In the genomic region with DNA sequence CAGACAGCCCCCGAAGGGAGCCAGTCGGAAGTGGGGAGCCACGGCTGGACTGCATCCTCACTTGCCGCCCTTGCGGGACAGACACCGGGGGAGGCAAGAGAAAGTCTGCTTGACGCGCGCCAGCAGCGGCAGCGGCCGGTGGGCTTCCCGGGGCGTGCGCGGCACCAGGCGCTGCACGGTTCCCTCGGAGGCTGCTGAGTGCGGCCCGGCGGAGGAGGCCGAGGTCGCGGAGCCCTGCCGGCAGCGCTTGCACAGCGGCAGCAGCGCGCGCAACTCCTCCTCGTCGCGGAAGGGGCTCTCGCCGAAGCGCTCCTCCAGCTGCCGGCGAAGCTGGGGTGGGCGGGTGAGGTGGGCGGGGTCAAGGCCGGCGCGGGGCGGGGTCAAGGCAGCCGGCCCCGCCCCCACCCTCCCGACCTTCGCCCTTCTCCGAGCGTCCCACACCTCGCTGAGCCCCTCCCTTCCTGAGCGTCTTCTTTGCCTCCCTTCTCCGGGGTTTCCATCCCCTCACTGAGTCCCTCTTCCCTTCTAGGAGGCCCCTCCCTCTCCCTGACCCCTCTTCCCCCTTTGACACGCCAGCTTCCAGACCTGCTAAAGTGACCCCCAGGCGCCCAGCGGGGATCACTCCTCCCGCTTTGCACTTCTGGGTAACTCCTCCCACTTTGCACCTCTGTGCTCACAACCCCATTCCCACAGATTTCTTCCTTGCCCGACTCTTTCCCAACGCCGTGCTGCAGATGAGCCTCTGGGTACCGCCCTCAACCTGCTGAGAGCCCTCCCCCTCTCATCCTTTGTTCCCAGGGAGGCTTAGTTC, we compare ENCODE assay signal across 8 cellular contexts. TPM values are rescaled to one million over a fixed set of nuclear protein-coding genes. Genes with fewer than 3 reads are reported as not detected.
DNase-seq lines count a peak whose midpoint lies in the region; ATAC-seq and TF ChIP-seq lines count a peak whose summit lies in the region.

No MANE protein-coding gene starts in this region.

- no peaks in the 10 kb centered on the region for H3K79me2 ChIP-seq in H9 (ENCODE audit: insufficient read depth, low read length)

- H2BK20ac ChIP-seq in H9 (ENCODE audit: low read depth, low read length, poor library complexity, severe bottlenecking), result no peak overlapping the region

- intact Hi-C loops in CD14-positive monocyte (cut with micrococcal nuclease), result no loop called here
- intact Hi-C loops in activated CD4-positive, alpha-beta T cell treated with anti-CD3 and anti-CD28 coated beads, Interleukin-2, amount 10 ng/mL, durations not matched to agents 24 days and 14 days (cut with micrococcal nuclease), result no loop called here

- peak overlapping the region in 2 of 7 donors; percentile 34 to 70 for H3K27ac Mint-ChIP-seq in CD14-positive monocyte
- H3K27ac Mint-ChIP-seq in H9, result peak overlapping the region; percentile 13 to 93 (median 85); a peak in 6 of 7 replicates
- no peak overlapping the region for H3K27ac Mint-ChIP-seq in activated CD4-positive, alpha-beta T cell treated with anti-CD3 and anti-CD28 coated beads, Interleukin-2, amount 10 ng/mL, durations not matched to agents 24 days and 14 days

- no peak overlapping the region for H4K8ac ChIP-seq in H9 (replicated peaks; ENCODE audit: insufficient read length, low read depth, low read length)

- no peaks in the 10 kb centered on the region for H3K9me3 ChIP-seq in H9 (ENCODE audit: control insufficient read depth, low read depth, low read length)

- no peak overlapping the region for H2BK120ac ChIP-seq in H9 (ENCODE audit: low read depth, low read length, poor library complexity, severe bottlenecking)

- no peaks in the 10 kb centered on the region for H3K27me3 ChIP-seq in H9 (ENCODE audit: insufficient read depth, low read length)

- no peak for ATAC-seq in GM21528 (IDR thresholded peaks at IDR 0.05; ENCODE audit: low FRiP score, unreplicated experiment)

- TF ChIP-seq CTCF in CD14-positive monocyte (IDR thresholded peaks at IDR 0.05), result no peak
- TF ChIP-seq CTCF in H9 (conservative IDR thresholded peaks at IDR 0.05), result no peak

- DNase-seq in CD14-positive monocyte (ENCODE audit: low spot score), result peak; percentile 44
- DNase-seq in H9, result peak; percentile 93
- DNase-seq in NCI-H2227 (lab: John Stamatoyannopoulos, UW; ENCODE audit: unreplicated experiment), result peak; percentile 92
- DNase-seq in activated CD4-positive, alpha-beta T cell treated with anti-CD3 and anti-CD28 coated beads, Interleukin-2, amount 10 ng/mL, durations not matched to agents 24 days and 14 days, result peak; percentile 89
- DNase-seq in dermis blood vessel endothelial cell, result peak; percentile 72
- peak; percentile 16 for DNase-seq in medulla oblongata (ENCODE audit: extremely low spot score)
- DNase-seq in stimulated activated CD8-positive, alpha-beta memory T cell treated with anti-CD3 and anti-CD28 coated beads, Interleukin-12 subunit alpha, Interleukin-12 subunit beta, amount 100 ng/mL, for 4 hours (ENCODE audit: low read depth), result peak; percentile 50

- no peak overlapping the region for H4K91ac ChIP-seq in H9 (ENCODE audit: insufficient read length, low read depth, low read length)

- peak overlapping the region; percentile 15; the same call in 1 of the 2 replicates for H3K14ac ChIP-seq in H9 (ENCODE audit: insufficient read depth, low read length)

- no peak overlapping the region for H2BK5ac ChIP-seq in H9 (ENCODE audit: insufficient read length, low read length)

- no peak overlapping the region for H3K23ac ChIP-seq in H9 (ENCODE audit: insufficient read length, low read depth, low read length)

- peak overlapping the region; percentile 66 for H3K4me2 ChIP-seq in H9 (ENCODE audit: insufficient read depth, insufficient read length, low read length)

- H3K18ac ChIP-seq in H9 (ENCODE audit: insufficient read length, low read depth, low read length), result peak overlapping the region; percentile 6

- H3K9me3 Mint-ChIP-seq in CD14-positive monocyte, result peaks cover 0 to 9% (median 0%) of the 10 kb centered on the region in 7 donors
- no peaks in the 10 kb centered on the region for H3K9me3 Mint-ChIP-seq in H9
- no peaks in the 10 kb centered on the region for H3K9me3 Mint-ChIP-seq in activated CD4-positive, alpha-beta T cell treated with anti-CD3 and anti-CD28 coated beads, Interleukin-2, amount 10 ng/mL, durations not matched to agents 24 days and 14 days

- no peak overlapping the region for H2BK12ac ChIP-seq in H9 (ENCODE audit: insufficient read length, low read depth, low read length)

- no peaks in the 10 kb centered on the region for H3K79me1 ChIP-seq in H9 (ENCODE audit: insufficient read depth, low read depth, low read length, poor library complexity, severe bottlenecking)

- no peak overlapping the region for H3K9ac ChIP-seq in H9 (ENCODE audit: extremely low read depth, insufficient read length, low read length)

- no peak overlapping the region for H3K56ac ChIP-seq in H9 (ENCODE audit: insufficient read length, low read depth, low read length)

- H3K4me1 Mint-ChIP-seq in CD14-positive monocyte (peaks cover 16% of the 10 kb centered on the region), H9 (peaks cover 30 to 33% of the 10 kb centered on the region in 2 experiments)
- H3K4me1 Mint-ChIP-seq in activated CD4-positive, alpha-beta T cell treated with anti-CD3 and anti-CD28 coated beads, Interleukin-2, amount 10 ng/mL, durations not matched to agents 24 days and 14 days, result peaks cover 11% of the 10 kb centered on the region

- no peak overlapping the region for H2AFZ ChIP-seq in H9 (ENCODE audit: low read length)

- no peak overlapping the region for H2BK15ac ChIP-seq in H9 (ENCODE audit: low read depth, low read length)

- H3K4me3 Mint-ChIP-seq in CD14-positive monocyte (peak overlapping the region; percentile 60 to 83), H9 (peak overlapping the region; percentile 84 to 85)
- H3K4me3 Mint-ChIP-seq in activated CD4-positive, alpha-beta T cell treated with anti-CD3 and anti-CD28 coated beads, Interleukin-2, amount 10 ng/mL, durations not matched to agents 24 days and 14 days, result peak overlapping the region; percentile 60

- peaks cover 3% of the 10 kb centered on the region; the same call in 1 of the 2 replicates for H3K4me1 ChIP-seq in H9 (ENCODE audit: insufficient read depth, low read length)

- no peak overlapping the region for H2AK5ac ChIP-seq in H9 (ENCODE audit: insufficient read length, low read length)

- H4K20me1 ChIP-seq in H9 (ENCODE audit: control insufficient read depth, insufficient read depth, insufficient read length), result no peaks in the 10 kb centered on the region

- H4K5ac ChIP-seq in H9 (ENCODE audit: insufficient read length, low read depth, low read length), result no peak overlapping the region

- H3K4ac ChIP-seq in H9 (ENCODE audit: low read depth, low read length), result no peak overlapping the region

- no peak overlapping the region for H3T11ph ChIP-seq in H9 (ENCODE audit: low read length)

- H3K23me2 ChIP-seq in H9 (ENCODE audit: insufficient read length, low read depth, low read length, poor library complexity, severe bottlenecking), result peaks cover 13% of the 10 kb centered on the region

- WGBS in H9 (ENCODE audit: extremely low coverage, insufficient read length, low lambda C conversion rate), result no CpG with 5 or more reads among the region's 62 CpGs

- no peak overlapping the region for H3K27ac ChIP-seq in H9 (ENCODE audit: insufficient read length, low read depth, low read length)

- H3K27me3 Mint-ChIP-seq in CD14-positive monocyte (ENCODE audit: low read depth in 3 of 3) (peaks cover 35 to 39% (median 35%) of the 10 kb centered on the region in 3 donors), H9 (ENCODE audit: low read depth) (peaks cover 18% of the 10 kb centered on the region)
- H3K27me3 Mint-ChIP-seq in activated CD4-positive, alpha-beta T cell treated with anti-CD3 and anti-CD28 coated beads, Interleukin-2, amount 10 ng/mL, durations not matched to agents 24 days and 14 days, result peaks cover 40% of the 10 kb centered on the region

- H3K36me3 Mint-ChIP-seq in CD14-positive monocyte (peaks cover 0 to 3% of the 10 kb centered on the region in 2 donors), H9 (ENCODE audit: insufficient read depth in 1 of 3, low read depth in 3 of 3) (no peaks in the 10 kb centered on the region; a peak in 1 of 7 replicates)
- H3K36me3 Mint-ChIP-seq in activated CD4-positive, alpha-beta T cell treated with anti-CD3 and anti-CD28 coated beads, Interleukin-2, amount 10 ng/mL, durations not matched to agents 24 days and 14 days (ENCODE audit: low read depth), result no peaks in the 10 kb centered on the region

RNA-seq across cellular contexts. Expression of gene DUSP15, which starts 8.8 kb away (rescaled TPM):
- not detected for polyA plus RNA-seq in CD14-positive monocyte
- total RNA-seq in H9 (2021), result 5.6 and 6.7 TPM in 2 replicates
- not detected in 2 replicates for total RNA-seq in activated CD4-positive, alpha-beta T cell treated with anti-CD3 and anti-CD28 coated beads, Interleukin-2, amount 10 ng/mL, durations not matched to agents 24 days and 14 days
- total RNA-seq in dermis blood vessel endothelial cell, result 0.14 and 0.34 TPM in 2 replicates

RNA-seq across cellular contexts. Expression of gene TTLL9, which starts 8.9 kb away (rescaled TPM):
- not detected for polyA plus RNA-seq in CD14-positive monocyte
- total RNA-seq in H9 (2021) (0.13 and 0.20 TPM in 2 replicates), dermis blood vessel endothelial cell (0.14 TPM in 1 of 2 replicates, not detected in the other)
- not detected in 2 replicates for total RNA-seq in activated CD4-positive, alpha-beta T cell treated with anti-CD3 and anti-CD28 coated beads, Interleukin-2, amount 10 ng/mL, durations not matched to agents 24 days and 14 days

RNA-seq across cellular contexts. Expression of gene FOXS1, which starts 16.1 kb away (rescaled TPM):
- not detected for polyA plus RNA-seq in CD14-positive monocyte
- total RNA-seq in H9 (2021) (0.22 TPM in 1 of 2 replicates, not detected in the other), dermis blood vessel endothelial cell (0.09 TPM in 1 of 2 replicates, not detected in the other)
- not detected in 2 replicates for total RNA-seq in activated CD4-positive, alpha-beta T cell treated with anti-CD3 and anti-CD28 coated beads, Interleukin-2, amount 10 ng/mL, durations not matched to agents 24 days and 14 days

RNA-seq across cellular contexts. Expression of gene MYLK2, which starts 42.4 kb away (rescaled TPM):
- polyA plus RNA-seq in CD14-positive monocyte, result not detected
- total RNA-seq in H9 (2021), result 0.57 and 0.74 TPM in 2 replicates
- total RNA-seq in activated CD4-positive, alpha-beta T cell treated with anti-CD3 and anti-CD28 coated beads, Interleukin-2, amount 10 ng/mL, durations not matched to agents 24 days and 14 days, result 0.26 and 0.28 TPM in 2 replicates
- 8.5 and 8.7 TPM in 2 replicates for total RNA-seq in dermis blood vessel endothelial cell

Comparison
In these comparisons a context has a peak if more than half of its experiments do, and no peak if none do; other contexts are left out.
1. DNase-seq: peak in every context shown above with its lines; median percentile 93 in H9; 92 in NCI-H2227; 89 in activated CD4-positive, alpha-beta T cell treated with anti-CD3 and anti-CD28 coated beads, Interleukin-2, amount 10 ng/mL, durations not matched to agents 24 days and 14 days; 72 in dermis blood vessel endothelial cell; 50 in stimulated activated CD8-positive, alpha-beta memory T cell treated with anti-CD3 and anti-CD28 coated beads, Interleukin-12 subunit alpha, Interleukin-12 subunit beta, amount 100 ng/mL, for 4 hours; 44 in CD14-positive monocyte; 16 in medulla oblongata.